13 cellular contexts compared by ENCODE assay signal in genomic region chr4:152894673-152895072, GRCh38. TPM values are rescaled to one million over a fixed set of nuclear protein-coding genes. Genes with fewer than 3 reads are reported as not detected.
DNase-seq lines count a peak whose midpoint lies in the region; ATAC-seq and TF ChIP-seq lines count a peak whose summit lies in the region.
"Had no signal": no experiment of that assay in that cellular context is flagged by ENCODE, and none has a peak within 500 bp of the region (broad histone marks: within the 10 kb centered on the region; RNA-seq: fewer than 3 reads in every experiment).

No MANE protein-coding gene starts in this region.

- no peak for TF ChIP-seq POLR2A in spleen (IDR thresholded peaks at IDR 0.05)

- TF ChIP-seq RAD21 in SK-N-SH (IDR thresholded peaks at IDR 0.05; ENCODE audit: low read length), result no peak

- H3K4me2 ChIP-seq in GM23338 (no peak overlapping the region), SK-N-SH (no peak overlapping the region)

- CTCF ChIA-PET in SK-N-SH (lab: Yijun Ruan, JAX), result no interaction called here
- CTCF ChIA-PET in activated CD8-positive, alpha-beta T cell treated with anti-CD3 and anti-CD28 coated beads for 36 hours (lab: Charles Lee), result no interaction called here

- 100% methylated on average over 1 of the region's 1 CpG for WGBS in SK-N-SH (ENCODE audit: low lambda C conversion rate)
- WGBS in spleen, 5 donors, result 71 to 91% (median 80%) methylated on average over 1 of the region's 1 CpG

- no peak for TF ChIP-seq EP300 in SK-N-SH (IDR thresholded peaks at IDR 0.05; ENCODE audit: borderline replicate concordance in 1 of 2, low read depth in 1 of 2, low read length in 1 of 2)

- peaks cover 18% of the 10 kb centered on the region for H3K36me3 Mint-ChIP-seq in GM23338 (ENCODE audit: low read depth)
- peaks cover 14% of the 10 kb centered on the region for H3K36me3 Mint-ChIP-seq in activated CD8-positive, alpha-beta T cell treated with anti-CD3 and anti-CD28 coated beads for 36 hours (ENCODE audit: low read depth)

- POLR2A ChIA-PET in SK-N-SH (lab: Yijun Ruan, JAX), result no interaction called here
- POLR2A ChIA-PET in activated CD8-positive, alpha-beta T cell treated with anti-CD3 and anti-CD28 coated beads for 36 hours (lab: Charles Lee), result no interaction called here

- H3F3A ChIP-seq in GM23338 (replicated peaks; ENCODE audit: low read depth) (no peaks in the 10 kb centered on the region), SK-N-SH (replicated peaks; ENCODE audit: insufficient read depth) (peaks cover 11% of the 10 kb centered on the region)

- H3K36me3 ChIP-seq in GM23338 (ENCODE audit: insufficient read depth) (no peaks in the 10 kb centered on the region), SK-N-SH (replicated peaks in 1 of 2; ENCODE audit: control insufficient read depth in 1 of 2, insufficient read depth in 2 of 2, low read length in 1 of 2) (peaks cover 3 to 16% of the 10 kb centered on the region in 2 experiments), spleen (peaks cover 0 to 63% (median 13%) of the 10 kb centered on the region in 6 donors)

- H3K4me3 ChIP-seq in GM23338 (no peak overlapping the region), SK-N-SH (ENCODE audit: low read depth in 2 of 2, low read length in 1 of 2) (no peak overlapping the region), spleen (no peak overlapping the region)

- H4K20me1 ChIP-seq in GM23338 (replicated peaks; ENCODE audit: insufficient read depth) (no peaks in the 10 kb centered on the region), SK-N-SH (ENCODE audit: insufficient read depth) (no peaks in the 10 kb centered on the region)

- no peak overlapping the region for H3K27ac ChIP-seq in GM23338 (ENCODE audit: low read depth)
- H3K27ac ChIP-seq in SK-N-SH (ENCODE audit: low read depth in 2 of 2, low read length in 1 of 2), result no peak overlapping the region
- no peak overlapping the region for H3K27ac ChIP-seq in spleen
- H3K27ac ChIP-seq: VCaP had no signal

- no peaks in the 10 kb centered on the region for H3K9me3 ChIP-seq in SK-N-SH
- H3K9me3 ChIP-seq in spleen, result no peaks in the 10 kb centered on the region

- H3K4me1 ChIP-seq in GM23338 (ENCODE audit: insufficient read depth) (peaks cover 13% of the 10 kb centered on the region; the same call in 1 of the 2 replicates), SK-N-SH (ENCODE audit: control insufficient read depth in 1 of 2, insufficient read depth in 2 of 2, low read depth in 1 of 2, low read length in 1 of 2) (no peaks in the 10 kb centered on the region; a peak in 1 of 4 replicates), spleen (peaks cover 0 to 12% (median 0%) of the 10 kb centered on the region in 6 donors)

- DNase-seq in GM23338 (ENCODE audit: low spot score) (no peak), SK-N-SH (no peak), fibroblast of peridontal ligament (ENCODE audit: extremely low read depth) (peak; percentile 63), renal cortical epithelial cell (ENCODE audit: low read depth) (peak; percentile 24), NCI-H146 treated with DMSO at 0.1 percent for 48 hours (lab: John Stamatoyannopoulos, UW; ENCODE audit: unreplicated experiment) (no peak), spleen (no peak), DMS79 (lab: John Stamatoyannopoulos, UW) (no peak)
- DNase-seq in activated CD8-positive, alpha-beta T cell treated with anti-CD3 and anti-CD28 coated beads for 36 hours, result no peak
- DNase-seq: activated naive CD4-positive, alpha-beta T cell treated with anti-CD3 and anti-CD28 coated beads for 36 hours; CD8-positive, alpha-beta T cell; NCI-H1048; stimulated activated naive CD8-positive, alpha-beta T cell treated with anti-CD3 and anti-CD28 coated beads, Interleukin-15, amount 100 ng/mL, for 72 hours had no signal

- no peak for TF ChIP-seq CTCF in GM23338 (conservative IDR thresholded peaks at IDR 0.05; ENCODE audit: low read depth in 2 of 2)
- TF ChIP-seq CTCF in SK-N-SH (IDR thresholded peaks at IDR 0.05), result no peak
- no peak for TF ChIP-seq CTCF in activated CD8-positive, alpha-beta T cell treated with anti-CD3 and anti-CD28 coated beads for 36 hours (IDR thresholded peaks at IDR 0.05)
- TF ChIP-seq CTCF in spleen (IDR thresholded peaks at IDR 0.05 in 8 of 11, conservative IDR thresholded peaks at IDR 0.05 in 3 of 11), result no peak

- no peaks in the 10 kb centered on the region for H3K9me2 ChIP-seq in GM23338 (ENCODE audit: insufficient read depth)
- no peaks in the 10 kb centered on the region for H3K9me2 ChIP-seq in SK-N-SH

- intact Hi-C loops in activated CD8-positive, alpha-beta T cell treated with anti-CD3 and anti-CD28 coated beads for 36 hours (cut with micrococcal nuclease), result no loop called here
- intact Hi-C loops in spleen (cut with DNase I; ENCODE audit: low total_unique reads), result no loop called here

- H3K27me3 ChIP-seq in GM23338 (ENCODE audit: insufficient read depth), result no peaks in the 10 kb centered on the region
- H3K27me3 ChIP-seq in SK-N-SH (ENCODE audit: insufficient read depth), result no peaks in the 10 kb centered on the region
- H3K27me3 ChIP-seq in spleen (replicated peaks in 1 of 7), result no peaks in the 10 kb centered on the region

- H2AFZ ChIP-seq in GM23338 (no peak overlapping the region), SK-N-SH (ENCODE audit: low read depth) (no peak overlapping the region)

- peaks cover 8% of the 10 kb centered on the region; the same call in 2 of the 3 replicates for H3K4me1 Mint-ChIP-seq in GM23338
- H3K4me1 Mint-ChIP-seq in activated CD8-positive, alpha-beta T cell treated with anti-CD3 and anti-CD28 coated beads for 36 hours (ENCODE audit: low read depth), result peaks cover 3% of the 10 kb centered on the region

- H3K4me3 Mint-ChIP-seq in GM23338, result no peak overlapping the region
- no peak overlapping the region for H3K4me3 Mint-ChIP-seq in activated CD8-positive, alpha-beta T cell treated with anti-CD3 and anti-CD28 coated beads for 36 hours
- H3K4me3 Mint-ChIP-seq: activated naive CD4-positive, alpha-beta T cell treated with anti-CD3 and anti-CD28 coated beads for 36 hours; CD8-positive, alpha-beta T cell; stimulated activated naive CD8-positive, alpha-beta T cell treated with anti-CD3 and anti-CD28 coated beads, Interleukin-15, amount 100 ng/mL, for 72 hours had no signal

- ATAC-seq in GM23338, result no peak
- ATAC-seq in activated CD8-positive, alpha-beta T cell treated with anti-CD3 and anti-CD28 coated beads for 36 hours, result no peak
- ATAC-seq: CD8-positive, alpha-beta T cell; stimulated activated naive CD8-positive, alpha-beta T cell treated with anti-CD3 and anti-CD28 coated beads, Interleukin-15, amount 100 ng/mL, for 72 hours had no signal

- peak overlapping the region; percentile 16; the same call in 1 of the 2 replicates for H3K27ac Mint-ChIP-seq in GM23338
- no peak overlapping the region for H3K27ac Mint-ChIP-seq in activated CD8-positive, alpha-beta T cell treated with anti-CD3 and anti-CD28 coated beads for 36 hours
- H3K27ac Mint-ChIP-seq: activated naive CD4-positive, alpha-beta T cell treated with anti-CD3 and anti-CD28 coated beads for 36 hours; CD8-positive, alpha-beta T cell; stimulated activated naive CD8-positive, alpha-beta T cell treated with anti-CD3 and anti-CD28 coated beads, Interleukin-15, amount 100 ng/mL, for 72 hours had no signal

- no peaks in the 10 kb centered on the region for H3K9me3 Mint-ChIP-seq in GM23338
- no peaks in the 10 kb centered on the region for H3K9me3 Mint-ChIP-seq in activated CD8-positive, alpha-beta T cell treated with anti-CD3 and anti-CD28 coated beads for 36 hours
- H3K9me3 Mint-ChIP-seq: activated naive CD4-positive, alpha-beta T cell treated with anti-CD3 and anti-CD28 coated beads for 36 hours; CD8-positive, alpha-beta T cell; stimulated activated naive CD8-positive, alpha-beta T cell treated with anti-CD3 and anti-CD28 coated beads, Interleukin-15, amount 100 ng/mL, for 72 hours had no signal

- no peaks in the 10 kb centered on the region for H3K79me2 ChIP-seq in GM23338 (replicated peaks; ENCODE audit: insufficient read depth)
- no peaks in the 10 kb centered on the region for H3K79me2 ChIP-seq in SK-N-SH (ENCODE audit: insufficient read depth)

- no peak overlapping the region for H3K9ac ChIP-seq in SK-N-SH

- no peaks in the 10 kb centered on the region for H3K27me3 Mint-ChIP-seq in GM23338 (ENCODE audit: insufficient read depth, low read depth, poor library complexity)
- no peaks in the 10 kb centered on the region for H3K27me3 Mint-ChIP-seq in activated CD8-positive, alpha-beta T cell treated with anti-CD3 and anti-CD28 coated beads for 36 hours
- H3K27me3 Mint-ChIP-seq: stimulated activated naive CD8-positive, alpha-beta T cell treated with anti-CD3 and anti-CD28 coated beads, Interleukin-15, amount 100 ng/mL, for 72 hours had no signal

TF ChIP-seq in GM23338, 12 proteins besides CTCF, POLR2A, EP300 and RAD21 (continues in another document):
- no peak for TF ChIP-seq POLR2AphosphoS5 (IDR thresholded peaks at IDR 0.05; ENCODE audit: low read depth)
- no peak for TF ChIP-seq JUNB (IDR thresholded peaks at IDR 0.05; ENCODE audit: unreplicated experiment)
- TF ChIP-seq ZNF114 (CRISPR knock-in tag; IDR thresholded peaks at IDR 0.05), result no peak
- no peak for TF ChIP-seq EZH2phosphoT487 (IDR thresholded peaks at IDR 0.05; ENCODE audit: unreplicated experiment)

TF ChIP-seq in SK-N-SH, 30 proteins besides CTCF, POLR2A, EP300 and RAD21 (continues in another document):
- TF ChIP-seq CHD2 (IDR thresholded peaks at IDR 0.05; ENCODE audit: low read length, partially characterized antibody) (no peak), NFIC (IDR thresholded peaks at IDR 0.05; ENCODE audit: borderline replicate concordance) (peak; percentile 24; the same call in 1 of the 2 replicates), RCOR1 (IDR thresholded peaks at IDR 0.05; ENCODE audit: low read length) (no peak), JUND (IDR thresholded peaks at IDR 0.05) (0 out of 2 replicates have a peak, but pooled peaks have one; percentile 32)
- TF ChIP-seq, protein P1, sequence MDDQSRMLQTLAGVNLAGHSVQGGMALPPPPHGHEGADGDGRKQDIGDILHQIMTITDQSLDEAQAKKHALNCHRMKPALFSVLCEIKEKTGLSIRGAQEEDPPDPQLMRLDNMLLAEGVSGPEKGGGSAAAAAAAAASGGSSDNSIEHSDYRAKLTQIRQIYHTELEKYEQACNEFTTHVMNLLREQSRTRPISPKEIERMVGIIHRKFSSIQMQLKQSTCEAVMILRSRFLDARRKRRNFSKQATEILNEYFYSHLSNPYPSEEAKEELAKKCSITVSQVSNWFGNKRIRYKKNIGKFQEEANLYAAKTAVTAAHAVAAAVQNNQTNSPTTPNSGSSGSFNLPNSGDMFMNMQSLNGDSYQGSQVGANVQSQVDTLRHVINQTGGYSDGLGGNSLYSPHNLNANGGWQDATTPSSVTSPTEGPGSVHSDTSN (IDR thresholded peaks at IDR 0.05), result no peak

RNA-seq across cellular contexts. Expression of gene FHDC1, which starts 41.5 kb away (rescaled TPM):
- total RNA-seq in GM23338 (2014; rRNA removed; shearing (Covaris generic)), result 21.6 and 22.8 TPM in 2 replicates
- polyA plus RNA-seq in GM23338 (2016; fragmentation: Nextera tagmentation; extraction: Ambion mirVana) (9.1 and 9.5 TPM in 2 replicates), SK-N-SH (2012; rRNA removed) (0.02 and 0.03 TPM in 2 replicates), spleen (1 to 10 TPM in 2 of 3 donors, under 1 TPM in 1; 0.82 to 2.4 (median 1.1) TPM)
- polyA plus RNA-seq in SK-N-SH (2012; cell fraction: cytosol; rRNA removed), result 0.01 TPM in 2 replicates
- polyA plus RNA-seq in SK-N-SH (2012; cell fraction: nucleus; rRNA removed), result 0.12 and 0.16 TPM in 2 replicates
- total RNA-seq in renal cortical epithelial cell (3.6 and 5.5 TPM in 2 replicates), spleen (10 to 100 TPM in 4 of 7 donors, 1 to 10 TPM in 3; 5.5 to 14.3 (median 11.1) TPM)
- total RNA-seq in activated CD8-positive, alpha-beta T cell treated with anti-CD3 and anti-CD28 coated beads for 36 hours, result under 1 TPM; 0.05 to 0.11 TPM

Comparison
In these comparisons a context has a peak if more than half of its experiments do, and no peak if none do; other contexts are left out.
1. DNase-seq: peak in fibroblast of peridontal ligament (single experiment) and renal cortical epithelial cell (single experiment); none in GM23338 (single experiment), SK-N-SH (single experiment), activated CD8-positive, alpha-beta T cell treated with anti-CD3 and anti-CD28 coated beads for 36 hours (single experiment), NCI-H146 treated with DMSO at 0.1 percent for 48 hours (single experiment), spleen (single experiment) and DMS79 (single experiment).